ENCODE assay signal across 11 cellular contexts in genomic region chr4:113955411-113955810, GRCh38. TPM values are rescaled to one million over a fixed set of nuclear protein-coding genes. Genes with fewer than 3 reads are reported as not detected.
"Had no signal": no experiment of that assay in that cellular context is flagged by ENCODE, and none has a peak within 500 bp of the region (broad histone marks: within the 10 kb centered on the region; RNA-seq: fewer than 3 reads in every experiment).

No MANE protein-coding gene starts in this region.

- H3K4me1 ChIP-seq: parathyroid adenoma, thyroid gland had no signal

- H3K27me3 ChIP-seq: adrenal gland, thyroid gland had no signal

- H3K79me2 ChIP-seq: parathyroid adenoma had no signal

- ATAC-seq: activated T-cell treated with anti-CD3 and anti-CD28 coated beads, Interleukin-2, amount 50 U/mL, for 4 hours; naive thymus-derived CD4-positive, alpha-beta T cell; stimulated activated memory B cell treated with anti-CD40 and anti-IgM and Interleukin-4, amounts not matched to agents 10 μg/mL and 1 μg/mL and 100 μg/mL, for 72 hours had no signal

- H3K4me3 ChIP-seq: adrenal gland, left ventricle myocardium inferior, thyroid gland had no signal

- DNase-seq: activated CD4-positive, alpha-beta memory T cell treated with anti-CD3 and anti-CD28 coated beads, Interleukin-2, amount 10 ng/mL, durations not matched to agents 7 days and 5 days; activated CD4-positive, alpha-beta T cell treated with anti-CD3 and anti-CD28 coated beads for 4 hours; activated effector memory CD4-positive, alpha-beta T cell treated with Interleukin-2 at 50 U/mL for 16 hours; activated T-cell treated with anti-CD3 and anti-CD28 coated beads, Interleukin-2, amount 50 U/mL, for 4 hours; adrenal gland; erythroblast; left ventricle myocardium inferior; naive thymus-derived CD4-positive, alpha-beta T cell; thyroid gland had no signal

- H3K9me3 ChIP-seq: left ventricle myocardium inferior, thyroid gland had no signal

- H3K9ac ChIP-seq: parathyroid adenoma had no signal

- H2AFZ ChIP-seq: parathyroid adenoma had no signal

- H3K36me3 ChIP-seq: adrenal gland, left ventricle myocardium inferior, thyroid gland had no signal

- H3K27ac ChIP-seq: adrenal gland, left ventricle myocardium inferior, parathyroid adenoma, thyroid gland had no signal

RNA-seq across cellular contexts. Expression of gene ARSJ, which starts 24.0 kb away (rescaled TPM):
- total RNA-seq: activated CD4-positive, alpha-beta memory T cell treated with anti-CD3 and anti-CD28 coated beads, Interleukin-2, amount 10 ng/mL, durations not matched to agents 7 days and 5 days had no signal
